In genomic region chr15:45454825-45455224, GRCh38 we compare ENCODE assay signal across 8 cellular contexts.
DNase-seq lines count a peak whose midpoint lies in the region; ATAC-seq and TF ChIP-seq lines count a peak whose summit lies in the region.

No MANE protein-coding gene starts in this region.

- no peaks in the 10 kb centered on the region for H3K27me3 Mint-ChIP-seq in osteocyte (ENCODE audit: unreplicated experiment)

- no peak overlapping the region for H3K4me3 Mint-ChIP-seq in osteocyte (ENCODE audit: unreplicated experiment)

- H3K36me3 Mint-ChIP-seq in osteocyte (ENCODE audit: unreplicated experiment) = no peaks in the 10 kb centered on the region

- peak overlapping the region; percentile 68 for H3K27ac Mint-ChIP-seq in osteocyte (ENCODE audit: unreplicated experiment)

- ATAC-seq in GM21526 (IDR thresholded peaks at IDR 0.05; ENCODE audit: low FRiP score, unreplicated experiment) = peak; percentile 38

- no peak for TF ChIP-seq CTCF in osteocyte (IDR thresholded peaks at IDR 0.05)

- H3K9me3 Mint-ChIP-seq in osteocyte (ENCODE audit: unreplicated experiment) = peaks cover 4% of the 10 kb centered on the region

- peaks cover 46% of the 10 kb centered on the region for H3K4me1 Mint-ChIP-seq in osteocyte (ENCODE audit: unreplicated experiment)

- DNase-seq in COLO668 (lab: John Stamatoyannopoulos, UW; ENCODE audit: unreplicated experiment) (peak; percentile 26), Kasumi-1 (lab: John Stamatoyannopoulos, UW) (peak; percentile 9 to 14), osteocyte (ENCODE audit: extremely low spot score, unreplicated experiment) (peak; percentile 92), ureter (ENCODE audit: low spot score) (peak; percentile 75), NCI-H345 (lab: John Stamatoyannopoulos, UW) (no peak)
- peak; percentile 62 for DNase-seq in activated CD4-positive, alpha-beta T cell treated with anti-CD3 and anti-CD28 coated beads, Interleukin-2, amount 50 U/mL, for 1 hour
- peak; percentile 33 for DNase-seq in effector CD8-positive, alpha-beta T cell (lab: John Stamatoyannopoulos, UW)
